ENCODE assay signal across 29 cellular contexts in the genomic region with DNA sequence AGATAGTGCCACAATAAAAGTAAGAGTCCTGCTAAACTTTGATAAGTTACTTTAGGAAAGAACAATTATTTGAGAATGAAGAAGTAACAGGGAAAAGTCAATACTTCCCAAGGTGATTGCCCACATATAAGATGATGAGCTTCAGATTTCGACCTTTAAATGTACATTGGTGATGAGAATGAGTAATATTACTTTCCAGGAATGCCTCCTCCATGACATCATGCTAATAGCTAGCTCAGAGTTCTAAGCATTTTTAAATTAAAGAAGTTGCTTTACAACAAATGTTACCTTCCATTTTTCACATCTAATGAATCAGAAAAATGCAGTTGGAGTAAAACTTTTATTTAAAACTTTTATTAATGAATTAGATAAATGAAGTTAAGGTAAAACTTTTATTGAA. TPM values are rescaled to one million over a fixed set of nuclear protein-coding genes. Genes with fewer than 3 reads are reported as not detected.
"Had no signal": no experiment of that assay in that cellular context is flagged by ENCODE, and none has a peak within 500 bp of the region (broad histone marks: within the 10 kb centered on the region; RNA-seq: fewer than 3 reads in every experiment).

No MANE protein-coding gene starts in this region.

- H3K9me3 ChIP-seq: esophagus squamous epithelium, left ventricle myocardium inferior, transverse colon had no signal

- H3K36me3 ChIP-seq: esophagus squamous epithelium, left ventricle myocardium inferior, neural progenitor cell, sigmoid colon, transverse colon had no signal

- H3K4me3 Mint-ChIP-seq: activated CD8-positive, alpha-beta memory T cell treated with anti-CD3 and anti-CD28 coated beads, Interleukin-2, amount 10 ng/mL, durations not matched to agents 7 days and 5 days; activated CD8-positive, alpha-beta T cell treated with anti-CD3 and anti-CD28 coated beads for 36 hours; activated naive CD8-positive, alpha-beta T cell treated with anti-CD3 and anti-CD28 coated beads, Interleukin-2, amount 50 U/mL, for 24 hours; brain; mesothelial cell of epicardium; naive thymus-derived CD8-positive, alpha-beta T cell; neural progenitor cell; stimulated activated naive B cell treated with anti-CD40 and anti-IgM and Interleukin-4, amounts not matched to agents 10 μg/mL and 1 μg/mL and 100 μg/mL, for 72 hours; T-helper 17 cell had no signal

- H3K27ac Mint-ChIP-seq: activated CD8-positive, alpha-beta memory T cell treated with anti-CD3 and anti-CD28 coated beads, Interleukin-2, amount 10 ng/mL, durations not matched to agents 7 days and 5 days; activated CD8-positive, alpha-beta T cell treated with anti-CD3 and anti-CD28 coated beads for 36 hours; activated naive CD8-positive, alpha-beta T cell treated with anti-CD3 and anti-CD28 coated beads, Interleukin-2, amount 50 U/mL, for 24 hours; brain; mesothelial cell of epicardium; naive thymus-derived CD8-positive, alpha-beta T cell; neural progenitor cell; stimulated activated naive B cell treated with anti-CD40 and anti-IgM and Interleukin-4, amounts not matched to agents 10 μg/mL and 1 μg/mL and 100 μg/mL, for 72 hours; T-helper 17 cell had no signal

- FAIRE-seq: urothelium cell line had no signal

- H3K27me3 Mint-ChIP-seq: brain had no signal

- H3K9ac ChIP-seq: neural progenitor cell had no signal

- H3K27me3 ChIP-seq: esophagus squamous epithelium, neural progenitor cell, sigmoid colon, transverse colon had no signal

- H3K27ac ChIP-seq: coronary artery, esophagus squamous epithelium, left ventricle myocardium inferior, neural progenitor cell, sigmoid colon, transverse colon had no signal

- DNase-seq: activated CD4-positive, alpha-beta T cell treated with anti-CD3 and anti-CD28 coated beads for 48 hours; activated CD8-positive, alpha-beta memory T cell treated with anti-CD3 and anti-CD28 coated beads, Interleukin-2, amount 10 ng/mL, durations not matched to agents 7 days and 5 days; activated CD8-positive, alpha-beta T cell treated with anti-CD3 and anti-CD28 coated beads for 36 hours; activated gamma-delta T cell; activated naive CD4-positive, alpha-beta T cell treated with anti-CD3 and anti-CD28 coated beads, Interleukin-2, amount 50 U/mL, for 16 hours; activated naive CD8-positive, alpha-beta T cell treated with anti-CD3 and anti-CD28 coated beads, Interleukin-2, amount 50 U/mL, for 24 hours; activated T-cell treated with anti-CD3 and anti-CD28 coated beads for 4 hours; anterior cingulate cortex; central memory CD4-positive, alpha-beta T cell; esophagus squamous epithelium; kidney glomerular epithelial cell; left ventricle myocardium inferior; naive thymus-derived CD8-positive, alpha-beta T cell; posterior cingulate gyrus; sigmoid colon; stimulated activated CD4-positive, alpha-beta T cell treated with anti-CD3 and anti-CD28 coated beads, Interleukin-2, amount 100 ng/mL, for 48 hours; stimulated activated CD8-positive, alpha-beta memory T cell treated with anti-CD3 and anti-CD28 coated beads, Interleukin-4, amount 100 ng/mL, for 48 hours; stimulated activated naive B cell treated with anti-CD40 and anti-IgM and Interleukin-4, amounts not matched to agents 10 μg/mL and 1 μg/mL and 100 μg/mL, for 72 hours; T-helper 17 cell; transverse colon had no signal

- H3K4me3 ChIP-seq: coronary artery, esophagus squamous epithelium, left ventricle myocardium inferior, neural progenitor cell, sigmoid colon, transverse colon had no signal

- H3K4me1 ChIP-seq: left ventricle myocardium inferior, neural progenitor cell, sigmoid colon, transverse colon had no signal

- H3K36me3 Mint-ChIP-seq: activated CD8-positive, alpha-beta memory T cell treated with anti-CD3 and anti-CD28 coated beads, Interleukin-2, amount 10 ng/mL, durations not matched to agents 7 days and 5 days; brain; mesothelial cell of epicardium; naive thymus-derived CD8-positive, alpha-beta T cell; neural progenitor cell; stimulated activated naive B cell treated with anti-CD40 and anti-IgM and Interleukin-4, amounts not matched to agents 10 μg/mL and 1 μg/mL and 100 μg/mL, for 72 hours had no signal

- H3K4me1 Mint-ChIP-seq: activated CD8-positive, alpha-beta memory T cell treated with anti-CD3 and anti-CD28 coated beads, Interleukin-2, amount 10 ng/mL, durations not matched to agents 7 days and 5 days; activated naive CD8-positive, alpha-beta T cell treated with anti-CD3 and anti-CD28 coated beads, Interleukin-2, amount 50 U/mL, for 24 hours; brain; naive thymus-derived CD8-positive, alpha-beta T cell; stimulated activated naive B cell treated with anti-CD40 and anti-IgM and Interleukin-4, amounts not matched to agents 10 μg/mL and 1 μg/mL and 100 μg/mL, for 72 hours; T-helper 17 cell had no signal

RNA-seq across cellular contexts. Expression of a gene that starts 22.5 kb away (rescaled TPM):
- total RNA-seq: activated CD8-positive, alpha-beta memory T cell treated with anti-CD3 and anti-CD28 coated beads, Interleukin-2, amount 10 ng/mL, durations not matched to agents 7 days and 5 days; activated CD8-positive, alpha-beta T cell treated with anti-CD3 and anti-CD28 coated beads for 36 hours; esophagus squamous epithelium; glomerular endothelial cell; left ventricle myocardium inferior; lung microvascular endothelial cell; mesothelial cell of epicardium; naive thymus-derived CD8-positive, alpha-beta T cell; omental fat pad; sigmoid colon; T-helper 17 cell; temporal lobe; transverse colon had no signal
- polyA plus RNA-seq: naive thymus-derived CD8-positive, alpha-beta T cell; sigmoid colon had no signal
